Comparison of ENCODE assay signal across 1 cellular context in the genomic region with DNA sequence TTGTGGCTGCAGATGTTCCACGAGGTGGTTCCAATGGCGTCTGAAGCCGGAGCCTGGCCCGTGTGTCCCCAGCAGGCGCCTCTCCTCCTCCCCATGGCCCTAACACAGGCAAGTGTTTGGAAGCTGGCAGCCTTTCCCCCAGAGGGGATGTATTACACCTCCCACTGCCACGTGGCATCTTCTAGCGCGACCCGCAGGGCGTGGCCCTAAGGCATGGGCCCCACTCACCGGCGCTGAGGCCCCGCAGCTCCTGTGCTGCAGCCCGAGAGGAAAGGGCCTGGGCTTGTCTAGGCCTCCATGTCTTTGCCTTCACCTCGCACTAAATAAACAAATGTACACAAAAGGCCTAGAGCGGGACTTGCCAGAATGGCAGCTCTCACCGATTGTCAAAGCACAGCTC.
TF ChIP-seq lines count a peak whose summit lies in the region.

No MANE protein-coding gene starts in this region.

TF ChIP-seq in HepG2, 621 proteins besides CTCF, POLR2A, EP300 and RAD21:
- TF ChIP-seq ZNF503 (CRISPR knock-in tag; IDR thresholded peaks at IDR 0.05) (no peak), AGO2 (optimal IDR thresholded peaks at IDR 0.05; ENCODE audit: low read depth, low read length) (peak; percentile 21)
